Comparison of ENCODE assay signal across 8 cellular contexts in the genomic region with DNA sequence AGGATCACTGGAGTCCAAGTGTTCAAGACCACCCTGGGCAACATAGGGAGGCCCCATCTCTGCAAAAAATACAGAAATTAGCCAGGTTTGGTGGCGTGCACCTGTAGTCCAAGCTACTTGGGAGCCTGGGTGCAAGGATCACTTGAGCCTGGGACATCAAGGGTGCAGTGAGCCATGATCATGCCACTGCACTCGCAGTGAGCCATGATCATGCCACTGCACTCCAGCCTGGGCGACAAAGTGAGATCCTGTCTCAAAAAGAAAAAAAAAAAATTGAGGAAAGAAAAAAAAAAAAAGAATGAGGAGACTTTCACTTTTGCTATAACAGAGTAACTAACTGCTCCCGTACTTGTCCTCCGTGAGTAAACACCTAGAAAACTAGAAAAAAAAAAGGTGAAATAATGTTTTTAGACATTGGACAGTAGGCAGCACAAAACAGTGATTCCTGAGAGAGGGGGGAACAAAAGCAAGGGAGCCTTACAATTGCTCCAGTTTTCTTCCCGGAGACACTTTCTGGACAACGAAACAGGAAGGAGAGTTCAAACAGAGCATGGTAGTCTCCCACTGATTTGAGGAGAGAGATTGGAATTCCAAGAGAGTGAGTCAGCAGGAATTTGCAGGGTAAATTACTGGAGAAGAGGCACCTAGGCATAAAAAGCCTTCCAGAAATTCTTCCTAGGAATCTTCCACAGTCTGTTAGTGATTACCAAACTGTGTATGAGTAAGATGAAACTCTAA. TPM values are rescaled to one million over a fixed set of nuclear protein-coding genes. Genes with fewer than 3 reads are reported as not detected.
DNase-seq lines count a peak whose midpoint lies in the region; ATAC-seq and TF ChIP-seq lines count a peak whose summit lies in the region.

No MANE protein-coding gene starts in this region.

- no peaks in the 10 kb centered on the region for H3K36me3 ChIP-seq in skeletal muscle tissue (ENCODE audit: control insufficient read depth in 3 of 3, insufficient read depth in 3 of 3, low read length in 3 of 3)

- no peaks in the 10 kb centered on the region for H3K27me3 ChIP-seq in skeletal muscle tissue (ENCODE audit: control insufficient read depth in 3 of 3, insufficient read depth in 3 of 3, low read length in 3 of 3)

- in situ Hi-C loops in astrocyte of the cerebellum (cut with HindIII; ENCODE audit: low sequenced_read_pairs): no loop called here

- DNase-seq in AG08396 (ENCODE audit: low spot score): peak; percentile 68
- peak; percentile 98 for DNase-seq in HT1080 (ENCODE audit: low read depth)
- DNase-seq in astrocyte of the cerebellum (ENCODE audit: low read depth): peak; percentile 95
- DNase-seq in iPS-NIHi11 (ENCODE audit: low spot score): peak; percentile 61
- DNase-seq in GF-D8 (lab: John Stamatoyannopoulos, UW): no peak
- no peak for DNase-seq in activated gamma-delta T cell treated with Interleukin-2 at 50 U/mL for 16 hours

- peak overlapping the region; percentile 40 for H3K27ac ChIP-seq in skeletal muscle tissue (ENCODE audit: low read depth, low read length)

- peak overlapping the region; percentile 21 for H3K4me3 ChIP-seq in astrocyte of the cerebellum (ENCODE audit: low read depth, low read length)
- peak overlapping the region in 2 of 3 donors; percentile 48 for H3K4me3 ChIP-seq in skeletal muscle tissue (ENCODE audit: low read length in 3 of 3)

- no peak for TF ChIP-seq CTCF in astrocyte of the cerebellum (IDR thresholded peaks at IDR 0.05; ENCODE audit: low read depth, low read length, missing control alignments)

- ATAC-seq in GM18511 (IDR thresholded peaks at IDR 0.05; ENCODE audit: unreplicated experiment): no peak

- no peaks in the 10 kb centered on the region for H3K9me3 ChIP-seq in skeletal muscle tissue (ENCODE audit: control insufficient read depth in 3 of 3, low read length in 3 of 3)

- no peaks in the 10 kb centered on the region for H3K4me1 ChIP-seq in skeletal muscle tissue (ENCODE audit: control insufficient read depth in 3 of 3, insufficient read depth in 3 of 3, low read length in 3 of 3)

- H3K9ac ChIP-seq in skeletal muscle tissue (ENCODE audit: low read depth in 1 of 3, low read length in 3 of 3): peak overlapping the region in 2 of 3 donors; percentile 27 to 45

RNA-seq across cellular contexts. Expression of a gene that starts 6.9 kb away (rescaled TPM):
- 5.1 and 5.7 TPM in 2 replicates for total RNA-seq in HT1080 (2014; rRNA removed; shearing (Covaris generic))
- 5.9 and 6.5 TPM in 2 replicates for polyA plus RNA-seq in HT1080 (2015; cell fraction: cytosol; rRNA removed)
- polyA plus RNA-seq in HT1080 (2015; cell fraction: nucleus; rRNA removed): 13.2 and 13.3 TPM in 2 replicates
- total RNA-seq in skeletal muscle tissue: 15.1 TPM

RNA-seq across cellular contexts. Expression of a gene that starts 13.6 kb away (rescaled TPM):
- total RNA-seq in HT1080 (2014; rRNA removed; shearing (Covaris generic)): 62.4 and 65.3 TPM in 2 replicates
- 46.3 and 46.4 TPM in 2 replicates for polyA plus RNA-seq in HT1080 (2015; cell fraction: cytosol; rRNA removed)
- polyA plus RNA-seq in HT1080 (2015; cell fraction: nucleus; rRNA removed): 27.3 and 34.5 TPM in 2 replicates
- total RNA-seq in skeletal muscle tissue: 38.1 TPM

RNA-seq across cellular contexts. Expression of a gene that starts 49.6 kb away (rescaled TPM):
- 139 and 149 TPM in 2 replicates for total RNA-seq in HT1080 (2014; rRNA removed; shearing (Covaris generic))
- polyA plus RNA-seq in HT1080 (2015; cell fraction: cytosol; rRNA removed): 114 and 132 TPM in 2 replicates
- polyA plus RNA-seq in HT1080 (2015; cell fraction: nucleus; rRNA removed): 99.3 and 103 TPM in 2 replicates
- total RNA-seq in skeletal muscle tissue: 99.2 TPM

Comparison
In these comparisons a context has a peak if more than half of its experiments do, and no peak if none do; other contexts are left out.
1. DNase-seq: peak in AG08396 (single experiment), HT1080 (single experiment), astrocyte of the cerebellum (single experiment) and iPS-NIHi11 (single experiment); none in GF-D8 (single experiment) and activated gamma-delta T cell treated with Interleukin-2 at 50 U/mL for 16 hours (single experiment).